Comparison of ENCODE assay signal across 12 cellular contexts in the genomic region with DNA sequence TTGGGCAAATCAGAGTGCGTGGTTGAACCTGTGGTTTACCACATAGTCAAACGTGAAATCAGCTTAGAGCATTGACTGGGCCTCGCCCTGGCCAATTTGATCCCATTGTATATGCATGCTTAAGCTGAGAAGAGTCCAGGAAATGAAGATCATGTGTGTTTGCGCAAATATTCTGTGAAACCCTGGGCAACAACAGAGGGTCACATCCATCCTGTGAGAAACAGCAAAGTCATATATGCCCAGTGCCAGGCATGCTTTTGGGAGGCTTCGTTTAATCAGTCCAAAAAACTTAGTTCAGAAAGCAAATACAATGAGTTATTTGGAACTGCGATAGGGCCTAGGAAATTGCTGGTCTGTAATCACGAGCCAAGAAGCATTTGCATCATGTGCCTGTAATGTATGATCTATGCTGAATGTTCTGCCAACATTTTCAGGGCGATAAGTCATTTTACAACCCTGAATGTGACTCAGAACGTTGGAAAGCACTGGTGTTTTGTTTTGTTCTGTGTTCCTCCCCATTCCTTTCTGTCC.
DNase-seq lines count a peak whose midpoint lies in the region; ATAC-seq and TF ChIP-seq lines count a peak whose summit lies in the region.
"Had no signal": no experiment of that assay in that cellular context is flagged by ENCODE, and none has a peak within 500 bp of the region (broad histone marks: within the 10 kb centered on the region; RNA-seq: fewer than 3 reads in every experiment).

No MANE protein-coding gene starts in this region.

- H3K27ac ChIP-seq in RWPE1 (no peak overlapping the region), rectal smooth muscle tissue (ENCODE audit: low read depth, low read length) (peak overlapping the region; percentile 33)

- H3K27me3 ChIP-seq in BJ (ENCODE audit: control insufficient read depth, insufficient read depth, low read length) (no peaks in the 10 kb centered on the region), rectal smooth muscle tissue (ENCODE audit: control insufficient read depth, insufficient read depth, low read length) (no peaks in the 10 kb centered on the region)

- H3K9me3 Mint-ChIP-seq in activated naive CD4-positive, alpha-beta T cell treated with anti-CD3 and anti-CD28 coated beads, Interleukin-2, amount 50 U/mL, for 72 hours: no peaks in the 10 kb centered on the region

- no peak overlapping the region for H3K4me3 ChIP-seq in BJ (ENCODE audit: low read depth, low read length)
- H3K4me3 ChIP-seq in fibroblast of villous mesenchyme (ENCODE audit: low read depth, low read length): no peak overlapping the region
- H3K4me3 ChIP-seq in rectal smooth muscle tissue (ENCODE audit: low read length): no peak overlapping the region

- ATAC-seq in HG03469 (IDR thresholded peaks at IDR 0.05; ENCODE audit: unreplicated experiment) (no peak), GM18907 (IDR thresholded peaks at IDR 0.05; ENCODE audit: unreplicated experiment) (no peak)
- ATAC-seq in activated naive CD4-positive, alpha-beta T cell treated with anti-CD3 and anti-CD28 coated beads, Interleukin-2, amount 50 U/mL, for 72 hours: no peak

- no peak overlapping the region for H3K9ac ChIP-seq in rectal smooth muscle tissue (ENCODE audit: low read length)

- no peaks in the 10 kb centered on the region for H3K36me3 ChIP-seq in BJ (ENCODE audit: control insufficient read depth, insufficient read depth, low read length)
- no peaks in the 10 kb centered on the region for H3K36me3 ChIP-seq in rectal smooth muscle tissue (ENCODE audit: control insufficient read depth, insufficient read depth, low read length)

- peaks cover 6% of the 10 kb centered on the region for H3K4me1 ChIP-seq in rectal smooth muscle tissue (ENCODE audit: control insufficient read depth, insufficient read depth, low read length)

- no peaks in the 10 kb centered on the region for H3K36me3 Mint-ChIP-seq in activated naive CD4-positive, alpha-beta T cell treated with anti-CD3 and anti-CD28 coated beads, Interleukin-2, amount 50 U/mL, for 72 hours
- H3K36me3 Mint-ChIP-seq: CD8-positive, alpha-beta memory T cell had no signal

- CTCF ChIA-PET in BJ (lab: Yijun Ruan, JAX) (interaction anchor here (0.7 kb wide), 1 partner anchor 135 kb away, joined by 3 read pairs; no protein-coding TSS in a partner anchor), RWPE1 (lab: Yijun Ruan, JAX) (no interaction called here)

- POLR2A ChIA-PET in BJ (lab: Charles Lee): no interaction called here
- POLR2A ChIA-PET in RWPE1 (lab: Yijun Ruan, JAX; ENCODE audit: low non-redundant PET): no interaction called here

- H3K27ac Mint-ChIP-seq in activated naive CD4-positive, alpha-beta T cell treated with anti-CD3 and anti-CD28 coated beads, Interleukin-2, amount 50 U/mL, for 72 hours: no peak overlapping the region
- H3K27ac Mint-ChIP-seq: CD8-positive, alpha-beta memory T cell had no signal

- no peak for TF ChIP-seq CTCF in BJ (IDR thresholded peaks at IDR 0.05; ENCODE audit: insufficient read depth, low read depth, low read length)
- no peak for TF ChIP-seq CTCF in RWPE1 (conservative IDR thresholded peaks at IDR 0.05; ENCODE audit: low read depth)
- TF ChIP-seq CTCF in fibroblast of villous mesenchyme (IDR thresholded peaks at IDR 0.05; ENCODE audit: insufficient read depth, low read depth, low read length): no peak

- DNase-seq in BJ (ENCODE audit: low read depth) (peak; percentile 67), RWPE1 (ENCODE audit: low spot score) (peak; percentile 59), fibroblast of villous mesenchyme (ENCODE audit: low read depth) (peak; percentile 90), T-helper 1 cell (no peak)
- DNase-seq in activated naive CD4-positive, alpha-beta T cell treated with anti-CD3 and anti-CD28 coated beads, Interleukin-2, amount 50 U/mL, for 72 hours (ENCODE audit: low spot score in 2 of 2): no peak
- DNase-seq: activated CD8-positive, alpha-beta memory T cell treated with anti-CD3 and anti-CD28 coated beads for 24 hours; CD8-positive, alpha-beta memory T cell; NCI-H510A; stimulated activated naive CD4-positive, alpha-beta T cell treated with Interleukin-2 at 50 U/mL for 16 hours had no signal

Comparison
In these comparisons a context has a peak if more than half of its experiments do, and no peak if none do; other contexts are left out.
1. DNase-seq: peak in BJ (single experiment), RWPE1 (single experiment) and fibroblast of villous mesenchyme (single experiment); none in activated naive CD4-positive, alpha-beta T cell treated with anti-CD3 and anti-CD28 coated beads, Interleukin-2, amount 50 U/mL, for 72 hours (0 of 2) and T-helper 1 cell (0 of 5).